ENCODE assay signal across 8 cellular contexts in the genomic region with DNA sequence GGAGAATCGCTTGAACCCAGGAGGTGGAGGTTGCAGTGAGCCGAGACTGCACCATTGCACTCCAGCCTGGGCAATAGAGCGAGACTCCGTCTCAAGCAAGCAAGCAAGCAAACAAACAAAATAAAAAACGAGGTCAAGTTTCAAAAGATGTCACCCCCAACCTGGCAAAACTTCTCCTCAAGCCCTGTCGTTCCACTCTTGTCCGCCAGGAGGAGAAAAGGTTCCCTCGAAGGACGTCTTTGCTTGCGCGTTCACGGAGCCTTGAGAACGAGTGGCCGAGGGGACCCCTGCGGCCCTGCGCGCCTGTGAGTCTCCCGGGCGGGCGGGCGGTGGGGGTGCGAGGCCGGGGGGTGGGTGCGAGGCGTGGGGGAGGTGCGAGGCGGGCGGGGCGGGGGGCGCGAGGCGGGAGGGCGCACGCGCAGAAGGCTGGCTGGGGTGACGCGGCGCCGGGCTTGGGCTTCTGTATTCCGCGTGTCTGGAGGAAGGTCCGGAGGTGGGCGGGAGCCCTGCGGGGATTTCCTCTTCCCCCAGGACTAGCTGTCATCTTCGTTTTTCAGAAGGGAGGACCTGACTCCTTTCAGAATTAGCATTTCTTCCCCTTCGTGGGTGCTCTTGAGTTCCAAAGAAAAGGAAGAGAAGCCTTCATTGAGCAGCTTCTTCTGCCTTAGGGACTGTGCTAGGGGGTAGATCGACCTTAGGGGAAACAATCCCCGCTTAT. TPM values are rescaled to one million over a fixed set of nuclear protein-coding genes. Genes with fewer than 3 reads are reported as not detected.
DNase-seq lines count a peak whose midpoint lies in the region; ATAC-seq, FAIRE-seq and TF ChIP-seq lines count a peak whose summit lies in the region.

No MANE protein-coding gene starts in this region.

- H3K9me3 Mint-ChIP-seq in neural progenitor cell = no peaks in the 10 kb centered on the region
- no peaks in the 10 kb centered on the region for H3K9me3 Mint-ChIP-seq in stimulated activated naive CD8-positive, alpha-beta T cell treated with anti-CD3 and anti-CD28 coated beads, Interleukin-15, Interleukin-2, amounts not matched to agents 100 ng/mL and 50 ng/mL, for 24 hours

- H3K27ac Mint-ChIP-seq in neural progenitor cell = no peak overlapping the region
- H3K27ac Mint-ChIP-seq in stimulated activated naive CD8-positive, alpha-beta T cell treated with anti-CD3 and anti-CD28 coated beads, Interleukin-15, Interleukin-2, amounts not matched to agents 100 ng/mL and 50 ng/mL, for 24 hours = peak overlapping the region; percentile 82

- peaks cover 31% of the 10 kb centered on the region for H3K27me3 Mint-ChIP-seq in neural progenitor cell (ENCODE audit: insufficient read depth, low read depth)
- peaks cover 3% of the 10 kb centered on the region for H3K27me3 Mint-ChIP-seq in stimulated activated naive CD8-positive, alpha-beta T cell treated with anti-CD3 and anti-CD28 coated beads, Interleukin-15, Interleukin-2, amounts not matched to agents 100 ng/mL and 50 ng/mL, for 24 hours

- peak overlapping the region; percentile 83 for H3K4me3 Mint-ChIP-seq in neural progenitor cell
- H3K4me3 Mint-ChIP-seq in stimulated activated naive CD8-positive, alpha-beta T cell treated with anti-CD3 and anti-CD28 coated beads, Interleukin-15, Interleukin-2, amounts not matched to agents 100 ng/mL and 50 ng/mL, for 24 hours = peak overlapping the region; percentile 80

- no peaks in the 10 kb centered on the region for H4K20me1 ChIP-seq in neural progenitor cell (ENCODE audit: low read depth)

- no peak overlapping the region for H3K27ac ChIP-seq in neural progenitor cell

- peak; percentile 50 for ATAC-seq in GM19023 (IDR thresholded peaks at IDR 0.05; ENCODE audit: unreplicated experiment)

- no peaks in the 10 kb centered on the region for H3K9me3 ChIP-seq in neural progenitor cell (ENCODE audit: low read depth)

- no peak overlapping the region for H3K9ac ChIP-seq in neural progenitor cell

- H3K4me1 ChIP-seq in neural progenitor cell = no peaks in the 10 kb centered on the region

- H3K36me3 ChIP-seq in neural progenitor cell = no peaks in the 10 kb centered on the region

- no peaks in the 10 kb centered on the region for H3K79me2 ChIP-seq in neural progenitor cell (ENCODE audit: low read depth)

- H3K36me3 Mint-ChIP-seq in neural progenitor cell = no peaks in the 10 kb centered on the region
- H3K36me3 Mint-ChIP-seq in stimulated activated naive CD8-positive, alpha-beta T cell treated with anti-CD3 and anti-CD28 coated beads, Interleukin-15, Interleukin-2, amounts not matched to agents 100 ng/mL and 50 ng/mL, for 24 hours (ENCODE audit: low read depth) = no peaks in the 10 kb centered on the region

- H3K4me1 Mint-ChIP-seq in neural progenitor cell = peaks cover 3% of the 10 kb centered on the region
- H3K4me1 Mint-ChIP-seq in stimulated activated naive CD8-positive, alpha-beta T cell treated with anti-CD3 and anti-CD28 coated beads, Interleukin-15, Interleukin-2, amounts not matched to agents 100 ng/mL and 50 ng/mL, for 24 hours (ENCODE audit: low read depth) = peaks cover 18% of the 10 kb centered on the region

- H3K27me3 ChIP-seq in neural progenitor cell = peaks cover 58% of the 10 kb centered on the region

- peak; percentile 67 for TF ChIP-seq CTCF in neural progenitor cell (IDR thresholded peaks at IDR 0.05)

- peak overlapping the region; percentile 46 for H3K4me3 ChIP-seq in Jurkat, Clone E6-1 (ENCODE audit: low read length)
- H3K4me3 ChIP-seq in neural progenitor cell = peak overlapping the region; percentile 44

- H2AFZ ChIP-seq in neural progenitor cell (replicated peaks) = peak overlapping the region; percentile 88

- DNase-seq in AG08395 (ENCODE audit: low spot score) (peak; percentile 77), SHP77 (lab: John Stamatoyannopoulos, UW) (peak; percentile 76 to 78), activated gamma-delta T cell (lab: John Stamatoyannopoulos, UW) (peak; percentile 66), frontal cortex (ENCODE audit: low spot score in 2 of 2) (peak; percentile 79 to 87), neural progenitor cell (ENCODE audit: low spot score) (peak; percentile 90)
- DNase-seq in Jurkat, Clone E6-1 (ENCODE audit: low read depth, low spot score) = peak; percentile 69

- FAIRE-seq in frontal cortex (lab: Jason Lieb, UNC) = no peak

- H3F3A ChIP-seq in neural progenitor cell (ENCODE audit: low read depth) = no peaks in the 10 kb centered on the region

- H3K4me2 ChIP-seq in neural progenitor cell = peak overlapping the region; percentile 72

RNA-seq across cellular contexts. Expression of a gene that starts 3.7 kb away (rescaled TPM):
- 1.5 TPM for polyA plus RNA-seq in Jurkat, Clone E6-1 (2012; ENCODE audit: insufficient read depth, insufficient read length)
- total RNA-seq in frontal cortex (not detected), neural progenitor cell (ENCODE audit: low replicate concordance) (0.31 TPM in 1 of 2 replicates, not detected in the other)

RNA-seq across cellular contexts. Expression of a gene that starts 33.8 kb away (rescaled TPM):
- 23.6 TPM for polyA plus RNA-seq in Jurkat, Clone E6-1 (2012; ENCODE audit: insufficient read depth, insufficient read length)
- total RNA-seq in frontal cortex = 10.2 TPM
- total RNA-seq in neural progenitor cell (ENCODE audit: low replicate concordance) = 22.1 and 22.2 TPM in 2 replicates

RNA-seq across cellular contexts. Expression of a gene that starts 34.2 kb away (rescaled TPM):
- polyA plus RNA-seq in Jurkat, Clone E6-1 (2012; ENCODE audit: insufficient read depth, insufficient read length) = 2.3 TPM
- not detected for total RNA-seq in frontal cortex
- total RNA-seq in neural progenitor cell (ENCODE audit: low replicate concordance) = 0.28 and 0.52 TPM in 2 replicates

RNA-seq across cellular contexts. Expression of a gene that starts 44.0 kb away (rescaled TPM):
- 25.7 TPM for polyA plus RNA-seq in Jurkat, Clone E6-1 (2012; ENCODE audit: insufficient read depth, insufficient read length)
- total RNA-seq in frontal cortex (3.3 TPM), neural progenitor cell (ENCODE audit: low replicate concordance) (0.34 and 1.8 TPM in 2 replicates)

RNA-seq across cellular contexts. Expression of a gene that starts 46.7 kb away (rescaled TPM):
- not detected for polyA plus RNA-seq in Jurkat, Clone E6-1 (2012; ENCODE audit: insufficient read depth, insufficient read length)
- total RNA-seq in frontal cortex = 9.4 TPM
- total RNA-seq in neural progenitor cell (ENCODE audit: low replicate concordance) = 0.19 and 0.34 TPM in 2 replicates
